ENCODE assay signal across 20 cellular contexts in the genomic region with DNA sequence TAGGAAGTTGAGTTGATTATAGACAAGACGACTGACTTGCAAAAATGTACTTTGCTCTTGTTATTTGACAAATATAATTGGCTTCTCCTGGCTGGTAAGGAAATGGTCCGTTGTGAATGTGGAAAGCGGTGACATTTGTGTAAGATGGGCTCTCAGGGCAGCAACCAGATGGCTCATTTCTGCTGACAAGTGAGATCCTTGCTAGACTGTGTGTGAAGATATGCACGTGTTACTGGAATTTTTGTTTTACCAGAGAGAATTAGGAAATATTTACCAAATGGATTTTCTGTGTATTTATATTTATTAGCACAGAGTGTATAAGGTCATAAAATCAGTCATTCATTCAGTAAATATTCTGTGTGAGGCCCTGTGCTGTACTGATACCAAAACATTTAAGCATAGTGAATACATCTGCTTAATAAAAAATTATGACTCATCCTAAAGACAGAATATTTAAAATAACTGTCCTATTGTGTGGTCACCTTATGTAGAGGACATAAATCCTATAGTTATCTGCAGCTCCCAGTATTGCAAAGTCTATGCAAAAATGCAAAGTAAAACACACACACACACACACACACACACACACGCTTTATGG.
DNase-seq lines count a peak whose midpoint lies in the region; ATAC-seq and TF ChIP-seq lines count a peak whose summit lies in the region.
"Had no signal": no experiment of that assay in that cellular context is flagged by ENCODE, and none has a peak within 500 bp of the region (broad histone marks: within the 10 kb centered on the region; RNA-seq: fewer than 3 reads in every experiment).

No MANE protein-coding gene starts in this region.

- TF ChIP-seq CTCF in foreskin keratinocyte (conservative IDR thresholded peaks at IDR 0.05), result no peak

- H3K27me3 ChIP-seq in foreskin keratinocyte (peaks cover 2% of the 10 kb centered on the region), rectal smooth muscle tissue (ENCODE audit: control insufficient read depth, insufficient read depth, low read length) (no peaks in the 10 kb centered on the region)
- H3K27me3 ChIP-seq: transverse colon had no signal

- DNase-seq in SIG-M5 treated with dmso at 0.1 percent for 504 hours (lab: John Stamatoyannopoulos, UW; ENCODE audit: unreplicated experiment), result peak; percentile 27
- DNase-seq in SIG-M5 (lab: John Stamatoyannopoulos, UW), result no peak
- peak; percentile 25 for DNase-seq in NOMO-1 treated with dmso at 0.1 percent for 144 hours (lab: John Stamatoyannopoulos, UW; ENCODE audit: unreplicated experiment)
- DNase-seq in foreskin keratinocyte, result no peak
- DNase-seq in SW480 (ENCODE audit: low spot score), result no peak
- no peak for DNase-seq in stimulated activated CD4-positive, alpha-beta T cell treated with anti-CD3 and anti-CD28 coated beads, Interleukin-2, amount 100 ng/mL, for 24 hours
- DNase-seq: activated B cell treated with CpG ODN at 0.5 μM for 24 hours; aorta; CD4-positive, CD25-positive, alpha-beta regulatory T cell; dermis blood vessel endothelial cell; DMS79 treated with DMSO at 0.1 percent for 48 hours; naive thymus-derived CD8-positive, alpha-beta T cell; NCI-H1436; NCI-H446 treated with DMSO at 0.1 percent for 48 hours; stimulated activated CD4-positive, alpha-beta T cell treated with anti-CD3 and anti-CD28 coated beads, Interleukin-4, amount 100 ng/mL, for 24 hours; T-helper 1 cell; transverse colon had no signal

- H3K4me3 ChIP-seq in rectal smooth muscle tissue (ENCODE audit: low read length), result no peak overlapping the region
- H3K4me3 ChIP-seq: left ventricle myocardium inferior, transverse colon had no signal

- H3K27ac ChIP-seq in foreskin keratinocyte, result no peak overlapping the region
- peak overlapping the region; percentile 4 for H3K27ac ChIP-seq in rectal smooth muscle tissue (ENCODE audit: low read depth, low read length)
- H3K27ac ChIP-seq: left ventricle myocardium inferior had no signal

- no peaks in the 10 kb centered on the region for H3K36me3 ChIP-seq in rectal smooth muscle tissue (ENCODE audit: control insufficient read depth, insufficient read depth, low read length)
- H3K36me3 ChIP-seq: left ventricle myocardium inferior, transverse colon had no signal

- peak; percentile 47 for ATAC-seq in foreskin keratinocyte
- no peak for ATAC-seq in HG03457 (IDR thresholded peaks at IDR 0.05; ENCODE audit: unreplicated experiment)
- ATAC-seq: naive thymus-derived CD8-positive, alpha-beta T cell had no signal

- H3K9ac ChIP-seq in rectal smooth muscle tissue (ENCODE audit: low read length), result no peak overlapping the region

- H3K4me1 ChIP-seq in foreskin keratinocyte, result no peaks in the 10 kb centered on the region
- peaks cover 3% of the 10 kb centered on the region for H3K4me1 ChIP-seq in rectal smooth muscle tissue (ENCODE audit: control insufficient read depth, insufficient read depth, low read length)

Comparison
In these comparisons a context has a peak if more than half of its experiments do, and no peak if none do; other contexts are left out.
1. DNase-seq: peak in SIG-M5 treated with dmso at 0.1 percent for 504 hours (single experiment) and NOMO-1 treated with dmso at 0.1 percent for 144 hours (single experiment); none in SIG-M5 (single experiment), foreskin keratinocyte (0 of 2), SW480 (single experiment) and stimulated activated CD4-positive, alpha-beta T cell treated with anti-CD3 and anti-CD28 coated beads, Interleukin-2, amount 100 ng/mL, for 24 hours (0 of 2).